In genomic region chr6:134276891-134277377, GRCh38 we compare ENCODE assay signal across 7 cellular contexts. TPM values are rescaled to one million over a fixed set of nuclear protein-coding genes. Genes with fewer than 3 reads are reported as not detected.
A peak's percentile ranks its signal among the peaks of the same experiment; 100 is the strongest.
DNase-seq lines count a peak whose midpoint lies in the region; ATAC-seq and TF ChIP-seq lines count a peak whose summit lies in the region.
"Not testable (repeated sequence)": the region's sequence is repeated elsewhere in the genome, so short reads cannot be mapped to it uniquely, and the experiment has no call there.

No MANE protein-coding gene starts in this region.

- peak overlapping the region; percentile 94 for H3K27ac Mint-ChIP-seq in T-helper 17 cell
- H3K27ac Mint-ChIP-seq in activated T-cell treated with anti-CD3 and anti-CD28 coated beads, Interleukin-2, amount 50 U/mL, for 24 hours = peak overlapping the region; percentile 44
- H3K27ac Mint-ChIP-seq in activated naive CD8-positive, alpha-beta T cell = not testable (repeated sequence)

- H3F3A ChIP-seq in MM.1S (ENCODE audit: insufficient read depth, low read length) = not testable (repeated sequence)

- H3K4me1 Mint-ChIP-seq in T-helper 17 cell = peaks cover 25% of the 10 kb centered on the region
- H3K4me1 Mint-ChIP-seq in activated T-cell treated with anti-CD3 and anti-CD28 coated beads, Interleukin-2, amount 50 U/mL, for 24 hours (ENCODE audit: low read depth) = peaks cover 33% of the 10 kb centered on the region
- H3K4me1 Mint-ChIP-seq in activated naive CD8-positive, alpha-beta T cell (ENCODE audit: low read depth) = peaks cover 47% of the 10 kb centered on the region

- not testable (repeated sequence) for H3K4me3 ChIP-seq in DND-41 (ENCODE audit: low read depth in 1 of 2, low read length in 2 of 2); MM.1S (ENCODE audit: low read length)
- H3K4me3 ChIP-seq in dorsolateral prefrontal cortex (peak overlapping the region in 1 of 59 donors; percentile 16), neutrophil (ENCODE audit: low read depth in 1 of 2, low read length in 1 of 2) (peak overlapping the region; percentile 3 to 37)

- not testable (repeated sequence) for H3K9me3 ChIP-seq in DND-41 (ENCODE audit: insufficient read depth, low read length, severe bottlenecking); MM.1S (replicated peaks; ENCODE audit: insufficient read depth, low read length); T-helper 17 cell (ENCODE audit: control insufficient read depth, low read length, poor library complexity, severe bottlenecking); neutrophil

- not testable (repeated sequence) for H3K9me2 ChIP-seq in MM.1S (replicated peaks; ENCODE audit: insufficient read depth, low read length)

- H3K36me3 Mint-ChIP-seq in T-helper 17 cell (ENCODE audit: low read depth); activated T-cell treated with anti-CD3 and anti-CD28 coated beads, Interleukin-2, amount 50 U/mL, for 24 hours (ENCODE audit: low read depth); activated naive CD8-positive, alpha-beta T cell: not testable (repeated sequence)

- peak; percentile 40 for DNase-seq in DND-41
- DNase-seq in MM.1S = peak; percentile 22
- DNase-seq in T-helper 17 cell; activated T-cell treated with anti-CD3 and anti-CD28 coated beads, Interleukin-2, amount 50 U/mL, for 24 hours; dorsolateral prefrontal cortex: not testable (repeated sequence)

- not testable (repeated sequence) for TF ChIP-seq CTCF in DND-41 (IDR thresholded peaks at IDR 0.05; ENCODE audit: borderline replicate concordance, extremely low read depth, low read length, poor library complexity, severe bottlenecking); MM.1S (IDR thresholded peaks at IDR 0.05; ENCODE audit: low read length); dorsolateral prefrontal cortex (IDR thresholded peaks at IDR 0.05 in 54 of 56, conservative IDR thresholded peaks at IDR 0.05 in 2 of 56; ENCODE audit: low read depth in 1 of 56, partially characterized antibody in 56 of 56); neutrophil (IDR thresholded peaks at IDR 0.05)

- intact Hi-C loops in dorsolateral prefrontal cortex (cut with DNase I) = not testable (repeated sequence)

- ATAC-seq in DND-41 (ENCODE audit: insufficient read depth, low read depth) = peak; percentile 75
- peak; percentile 81 for ATAC-seq in T-helper 17 cell

- H3K9ac ChIP-seq in DND-41 (ENCODE audit: low read depth, low read length); MM.1S (ENCODE audit: low read length): not testable (repeated sequence)

- H3K4me1 ChIP-seq in DND-41 (ENCODE audit: insufficient read depth, low read length) (peaks cover 17% of the 10 kb centered on the region), MM.1S (ENCODE audit: low read length) (peaks cover 13% of the 10 kb centered on the region; the same call in 1 of the 2 replicates), neutrophil (ENCODE audit: control insufficient read depth in 1 of 2, insufficient read depth in 1 of 2, low read depth in 1 of 2, low read length in 1 of 2) (peaks cover 22 to 59% of the 10 kb centered on the region in 2 experiments)

- H3K4me3 Mint-ChIP-seq in T-helper 17 cell = peak overlapping the region; percentile 60
- H3K4me3 Mint-ChIP-seq in activated T-cell treated with anti-CD3 and anti-CD28 coated beads, Interleukin-2, amount 50 U/mL, for 24 hours = not testable (repeated sequence)
- peak overlapping the region; percentile 17 for H3K4me3 Mint-ChIP-seq in activated naive CD8-positive, alpha-beta T cell

- not testable (repeated sequence) for H3K27ac ChIP-seq in DND-41 (ENCODE audit: low read length); MM.1S (ENCODE audit: low read length)
- H3K27ac ChIP-seq in dorsolateral prefrontal cortex (peak overlapping the region in 54 of 59 donors; percentile 4 to 79 (median 57)), neutrophil (peak overlapping the region; percentile 93)

- peak overlapping the region; percentile 38 for H3K4me2 ChIP-seq in DND-41 (ENCODE audit: insufficient read depth, low read length)
- peak overlapping the region; percentile 40; the same call in 1 of the 2 replicates for H3K4me2 ChIP-seq in MM.1S (ENCODE audit: low read depth, low read length)

- H3K79me2 ChIP-seq in DND-41 (ENCODE audit: insufficient read depth, low read length); MM.1S (ENCODE audit: low read length): not testable (repeated sequence)

- not testable (repeated sequence) for H3K27me3 ChIP-seq in DND-41 (ENCODE audit: insufficient read depth, low read length, poor library complexity); MM.1S (replicated peaks; ENCODE audit: insufficient read depth, low read length); dorsolateral prefrontal cortex; neutrophil

- not testable (repeated sequence) for H3K27me3 Mint-ChIP-seq in T-helper 17 cell; activated T-cell treated with anti-CD3 and anti-CD28 coated beads, Interleukin-2, amount 50 U/mL, for 24 hours; activated naive CD8-positive, alpha-beta T cell

- not testable (repeated sequence) for H2AFZ ChIP-seq in DND-41 (ENCODE audit: low read depth, low read length)
- H2AFZ ChIP-seq in MM.1S (ENCODE audit: low read length) = peak overlapping the region; percentile 51; the same call in 1 of the 2 replicates

- H3K9me3 Mint-ChIP-seq in activated T-cell treated with anti-CD3 and anti-CD28 coated beads, Interleukin-2, amount 50 U/mL, for 24 hours; activated naive CD8-positive, alpha-beta T cell (ENCODE audit: low read depth): not testable (repeated sequence)

- H3K36me3 ChIP-seq in DND-41 (ENCODE audit: insufficient read depth, low read length); MM.1S (replicated peaks; ENCODE audit: insufficient read depth, low read length); neutrophil: not testable (repeated sequence)

- not testable (repeated sequence) for H4K20me1 ChIP-seq in DND-41 (ENCODE audit: insufficient read depth, low read length); MM.1S (ENCODE audit: insufficient read depth, low read length)

RNA-seq across cellular contexts. Expression of gene SGK1, which starts 41.0 kb away (rescaled TPM):
- total RNA-seq in T-helper 17 cell (100 to 1,000 TPM; 103 to 132 TPM), dorsolateral prefrontal cortex (100 to 1,000 TPM in 82 of 120 experiments, 10 to 100 TPM in 38; 31.4 to 701 (median 120) TPM)
